8 cellular contexts compared by ENCODE assay signal in genomic region chr3:42591811-42592210, GRCh38. TPM values are rescaled to one million over a fixed set of nuclear protein-coding genes. Genes with fewer than 3 reads are reported as not detected.
DNase-seq lines count a peak whose midpoint lies in the region; ATAC-seq and TF ChIP-seq lines count a peak whose summit lies in the region.

No MANE protein-coding gene starts in this region.

- H3K27ac ChIP-seq in AG04450 (ENCODE audit: low read depth, low read length) (no peak overlapping the region), HUES64 (ENCODE audit: low read depth, low read length) (peak overlapping the region; percentile 54; the same call in 1 of the 2 replicates)

- H3K36me3 ChIP-seq in HUES64 (ENCODE audit: insufficient read depth, low read length): peaks cover 42% of the 10 kb centered on the region
- H3K36me3 ChIP-seq in mucosa of stomach (ENCODE audit: control insufficient read depth, insufficient read depth, low read length): no peaks in the 10 kb centered on the region

- H3K9ac ChIP-seq in HUES64 (ENCODE audit: low read depth, low read length): peak overlapping the region; percentile 84; the same call in 1 of the 2 replicates
- H3K9ac ChIP-seq in mucosa of stomach (ENCODE audit: low read length): peak overlapping the region; percentile 66

- DNase-seq in AG04450 (ENCODE audit: low read depth, low spot score) (no peak), cardiac fibroblast (ENCODE audit: low read depth in 2 of 2) (no peak), GM03348 (ENCODE audit: low spot score) (no peak), SKM-1 (lab: John Stamatoyannopoulos, UW; ENCODE audit: unreplicated experiment) (no peak)

- peak overlapping the region; percentile 76 for H3K4me3 ChIP-seq in AG04450 (ENCODE audit: low read depth, low read length)
- H3K4me3 ChIP-seq in HUES64 (ENCODE audit: low read length): peak overlapping the region; percentile 72
- H3K4me3 ChIP-seq in cardiac fibroblast (replicated peaks in 1 of 2; ENCODE audit: low read depth in 2 of 2, low read length in 2 of 2): peak overlapping the region; percentile 75 to 77
- H3K4me3 ChIP-seq in mucosa of stomach (ENCODE audit: low read length): peak overlapping the region; percentile 49

- WGBS in HUES64: 82% methylated on average over 3 of the region's 4 CpGs

- no peaks in the 10 kb centered on the region for H3K27me3 ChIP-seq in AG04450 (ENCODE audit: control insufficient read depth, insufficient read depth, low read length)
- H3K27me3 ChIP-seq in HUES64 (ENCODE audit: insufficient read depth, low read length): no peaks in the 10 kb centered on the region
- no peaks in the 10 kb centered on the region for H3K27me3 ChIP-seq in mucosa of stomach (ENCODE audit: control insufficient read depth, insufficient read depth, low read length)

- H3K9me3 ChIP-seq in AG04450 (ENCODE audit: control insufficient read depth, insufficient read depth, low read length) (no peaks in the 10 kb centered on the region), HUES64 (ENCODE audit: insufficient read depth, low read depth, low read length) (no peaks in the 10 kb centered on the region), mucosa of stomach (ENCODE audit: control insufficient read depth, low read length) (peaks cover 4% of the 10 kb centered on the region)

- POLR2A ChIA-PET in AG04450 (lab: Yijun Ruan, JAX): interaction anchor here (0.6 to 2.2 kb wide), 3 partner anchors 9 to 60 kb away, joined by 3 to 18 read pairs (median 7); partner anchors contain the start of gene NKTR

- TF ChIP-seq CTCF in AG04450 (IDR thresholded peaks at IDR 0.05; ENCODE audit: low read depth, low read length): no peak
- no peak for TF ChIP-seq CTCF in cardiac fibroblast (IDR thresholded peaks at IDR 0.05; ENCODE audit: low read depth, low read length)

- no peak for ATAC-seq in GM21447 (IDR thresholded peaks at IDR 0.05; ENCODE audit: unreplicated experiment)
- ATAC-seq in GM21390 (IDR thresholded peaks at IDR 0.05; ENCODE audit: unreplicated experiment): no peak

- H3K4me1 ChIP-seq in HUES64 (ENCODE audit: insufficient read depth, low read length) (peaks cover 21% of the 10 kb centered on the region), mucosa of stomach (ENCODE audit: control insufficient read depth, insufficient read depth, low read length) (peaks cover 11% of the 10 kb centered on the region)

- CTCF ChIA-PET in AG04450 (lab: Charles Lee): interaction anchor here (0.6 to 2.2 kb wide), 2 partner anchors 9 to 738 kb away, joined by 6 to 8 read pairs; partner anchors contain the start of gene NKTR

RNA-seq across cellular contexts. Expression of gene SS18L2, which starts 1.2 kb away (rescaled TPM):
- polyA plus RNA-seq in AG04450 (2011; rRNA removed): 28.1 and 36.0 TPM in 2 replicates
- 11.0 and 11.4 TPM in 2 replicates for polyA minus RNA-seq in AG04450 (2011; rRNA and poly(A)+ RNA removed)
- polyA plus RNA-seq in HUES64 (2013, experiment 1 of 2): 75.4 TPM
- 78.7 TPM for polyA plus RNA-seq in HUES64 (2013, experiment 2 of 2)

RNA-seq across cellular contexts. Expression of gene NKTR, which starts 8.7 kb away (rescaled TPM):
- 40.2 and 56.2 TPM in 2 replicates for polyA plus RNA-seq in AG04450 (2011; rRNA removed)
- 22.2 and 41.1 TPM in 2 replicates for polyA minus RNA-seq in AG04450 (2011; rRNA and poly(A)+ RNA removed)
- 29.4 TPM for polyA plus RNA-seq in HUES64 (2013, experiment 1 of 2)
- polyA plus RNA-seq in HUES64 (2013, experiment 2 of 2): 33.5 TPM

RNA-seq across cellular contexts. Expression of gene SEC22C, which starts 10.0 kb away (rescaled TPM):
- 32.3 and 33.0 TPM in 2 replicates for polyA plus RNA-seq in AG04450 (2011; rRNA removed)
- polyA minus RNA-seq in AG04450 (2011; rRNA and poly(A)+ RNA removed): 18.1 and 19.2 TPM in 2 replicates
- 28.0 TPM for polyA plus RNA-seq in HUES64 (2013, experiment 1 of 2)
- 31.2 TPM for polyA plus RNA-seq in HUES64 (2013, experiment 2 of 2)
